ENCODE assay signal across 17 cellular contexts in genomic region chr9:94159069-94159915, GRCh38.
A peak's percentile ranks its signal among the peaks of the same experiment; 100 is the strongest.
DNase-seq lines count a peak whose midpoint lies in the region; ATAC-seq and TF ChIP-seq lines count a peak whose summit lies in the region.
"Had no signal": no experiment of that assay in that cellular context is flagged by ENCODE, and none has a peak within 500 bp of the region (broad histone marks: within the 10 kb centered on the region; RNA-seq: fewer than 3 reads in every experiment).

No MANE protein-coding gene starts in this region.

- WGBS in mesenchymal stem cell: 62% methylated on average over 7 of the region's 8 CpGs
- WGBS in transverse colon (ENCODE audit: low coverage in 1 of 2), 2 donors: 79 to 95% methylated on average over 5 to 8 of the region's 8 CpGs

- H3K27ac Mint-ChIP-seq in dendritic cell treated with granulocyte-macrophage colony-stimulating factor and Interleukin-4, amounts not matched to agents 40 ng/mL and 50 ng/mL, for 4 days: peak overlapping the region; percentile 20

- no peaks in the 10 kb centered on the region for H3K79me1 ChIP-seq in mesenchymal stem cell (replicated peaks; ENCODE audit: low read length, poor library complexity, severe bottlenecking)

- TF ChIP-seq CTCF in cardiac muscle cell (IDR thresholded peaks at IDR 0.05; ENCODE audit: low read depth, low read length) (no peak), transverse colon (IDR thresholded peaks at IDR 0.05) (no peak)

- H3K18ac ChIP-seq in mesenchymal stem cell (ENCODE audit: low read depth in 1 of 2, low read length in 2 of 2): peak overlapping the region; percentile 9 to 18

- H3K4me2 ChIP-seq in mesenchymal stem cell (ENCODE audit: low read length, poor library complexity, severe bottlenecking): no peak overlapping the region
- H3K4me2 ChIP-seq: A549 had no signal

- H3K4me1 ChIP-seq in cardiac muscle cell (ENCODE audit: low read depth) (peaks cover 9% of the 10 kb centered on the region), mesenchymal stem cell (ENCODE audit: control insufficient read depth, insufficient read depth, low read depth, low read length) (peaks cover 8% of the 10 kb centered on the region), transverse colon (peaks cover 4 to 26% (median 12%) of the 10 kb centered on the region in 4 donors)

- H4K91ac ChIP-seq in mesenchymal stem cell (ENCODE audit: low read length): no peak overlapping the region

- H3K27ac ChIP-seq in cardiac muscle cell (peak overlapping the region; percentile 61), mesenchymal stem cell (ENCODE audit: low read length, poor library complexity, severe bottlenecking) (no peak overlapping the region), transverse colon (peak overlapping the region; percentile 4 to 56 (median 39))
- H3K27ac ChIP-seq: A549, SJSA1 had no signal

- H2AFZ ChIP-seq in mesenchymal stem cell (ENCODE audit: low read depth, low read length): no peak overlapping the region

- H2BK12ac ChIP-seq in mesenchymal stem cell (ENCODE audit: low read length in 2 of 2): no peak overlapping the region

- peak in 1 of 2 donors; percentile 41 for DNase-seq in cardiac muscle cell (ENCODE audit: low read depth in 1 of 2, low spot score in 1 of 2)
- DNase-seq in left ventricle myocardium superior: no peak
- peak; percentile 29 for DNase-seq in mesenchymal stem cell
- DNase-seq in transverse colon: no peak
- no peak for DNase-seq in activated effector memory CD4-positive, alpha-beta T cell treated with anti-CD3 and anti-CD28 coated beads, Interleukin-2, amount 50 U/mL, for 16 hours
- DNase-seq in GM19238 (ENCODE audit: insufficient read length, low spot score): no peak
- DNase-seq: amygdala; effector CD4-positive, alpha-beta T cell; foreskin melanocyte; midbrain; NCI-H146; NCI-H446 treated with DMSO at 0.1 percent for 48 hours; spleen had no signal

- H3K36me3 ChIP-seq in cardiac muscle cell (no peaks in the 10 kb centered on the region), mesenchymal stem cell (ENCODE audit: control insufficient read depth in 1 of 2, insufficient read depth in 2 of 2, low read depth in 1 of 2, low read length in 2 of 2) (no peaks in the 10 kb centered on the region), transverse colon (no peaks in the 10 kb centered on the region)
- H3K36me3 ChIP-seq: SJSA1, spleen had no signal

- no peaks in the 10 kb centered on the region for H3K27me3 Mint-ChIP-seq in dendritic cell treated with granulocyte-macrophage colony-stimulating factor and Interleukin-4, amounts not matched to agents 40 ng/mL and 50 ng/mL, for 4 days

- no peak overlapping the region for H3K14ac ChIP-seq in mesenchymal stem cell (ENCODE audit: low read length in 2 of 2)

- H4K8ac ChIP-seq in mesenchymal stem cell (ENCODE audit: low read length): no peak overlapping the region

- H3K9me3 Mint-ChIP-seq in dendritic cell treated with granulocyte-macrophage colony-stimulating factor and Interleukin-4, amounts not matched to agents 40 ng/mL and 50 ng/mL, for 4 days: no peaks in the 10 kb centered on the region

- no peak overlapping the region for H2BK15ac ChIP-seq in mesenchymal stem cell (ENCODE audit: low read depth, poor library complexity, severe bottlenecking)

- H2BK120ac ChIP-seq in mesenchymal stem cell (ENCODE audit: low read depth, low read length): peak overlapping the region; percentile 20

- no peak overlapping the region for H3K4me3 Mint-ChIP-seq in dendritic cell treated with granulocyte-macrophage colony-stimulating factor and Interleukin-4, amounts not matched to agents 40 ng/mL and 50 ng/mL, for 4 days

- no peak for ATAC-seq in left ventricle myocardium superior
- ATAC-seq in HG02870 (IDR thresholded peaks at IDR 0.05; ENCODE audit: unreplicated experiment): no peak
- ATAC-seq: A549 had no signal

- H3K4me3 ChIP-seq in cardiac muscle cell (no peak overlapping the region), mesenchymal stem cell (ENCODE audit: insufficient read depth in 1 of 2, low read depth in 1 of 2, low read length in 2 of 2) (no peak overlapping the region), transverse colon (no peak overlapping the region)
- H3K4me3 ChIP-seq: A549, SJSA1, spleen had no signal

- H3K36me3 Mint-ChIP-seq in dendritic cell treated with granulocyte-macrophage colony-stimulating factor and Interleukin-4, amounts not matched to agents 40 ng/mL and 50 ng/mL, for 4 days (ENCODE audit: low read depth): no peaks in the 10 kb centered on the region

- H3K4ac ChIP-seq in mesenchymal stem cell (ENCODE audit: low read depth in 1 of 2, low read length in 2 of 2): no peak overlapping the region

- peaks cover 21% of the 10 kb centered on the region for H3K4me1 Mint-ChIP-seq in dendritic cell treated with granulocyte-macrophage colony-stimulating factor and Interleukin-4, amounts not matched to agents 40 ng/mL and 50 ng/mL, for 4 days (ENCODE audit: low read depth)

- no peak overlapping the region for H3K23ac ChIP-seq in mesenchymal stem cell (ENCODE audit: low read length in 2 of 2)

- H3K27me3 ChIP-seq in cardiac muscle cell (no peaks in the 10 kb centered on the region), mesenchymal stem cell (ENCODE audit: control insufficient read depth in 1 of 2, insufficient read depth in 1 of 2, low read length in 2 of 2) (no peaks in the 10 kb centered on the region), transverse colon (no peaks in the 10 kb centered on the region)
- H3K27me3 ChIP-seq: SJSA1, spleen had no signal

- in situ Hi-C loops in transverse colon (cut with MboI; ENCODE audit: low pct_ligation_motif_present in 1 of 4, low pct_unique_long_range_greater_than_20kb in 1 of 4, low sequenced_read_pairs in 3 of 4): no loop called here

- no peak overlapping the region for H2AK5ac ChIP-seq in mesenchymal stem cell (ENCODE audit: low read length, severe bottlenecking)

- H2BK5ac ChIP-seq in mesenchymal stem cell (ENCODE audit: low read depth, low read length, poor library complexity, severe bottlenecking): no peak overlapping the region

- TF ChIP-seq POLR2A in transverse colon (IDR thresholded peaks at IDR 0.05): no peak

- intact Hi-C loops in left ventricle myocardium superior (cut with micrococcal nuclease): no loop called here
- intact Hi-C loops in dendritic cell treated with granulocyte-macrophage colony-stimulating factor and Interleukin-4, amounts not matched to agents 40 ng/mL and 50 ng/mL, for 4 days (cut with micrococcal nuclease): no loop called here
- intact Hi-C loops in transverse colon (cut with DNase I; ENCODE audit: low total_unique reads): no loop called here

- TF ChIP-seq EP300 in transverse colon (IDR thresholded peaks at IDR 0.05; ENCODE audit: low read depth): no peak

- H3K9me3 ChIP-seq in cardiac muscle cell (ENCODE audit: low read depth) (no peaks in the 10 kb centered on the region), mesenchymal stem cell (ENCODE audit: control insufficient read depth, low read length) (no peaks in the 10 kb centered on the region), transverse colon (no peaks in the 10 kb centered on the region)
- H3K9me3 ChIP-seq: A549, SJSA1, spleen had no signal

- no peak overlapping the region for H3K9ac ChIP-seq in mesenchymal stem cell (ENCODE audit: low read length)
